In the genomic region with DNA sequence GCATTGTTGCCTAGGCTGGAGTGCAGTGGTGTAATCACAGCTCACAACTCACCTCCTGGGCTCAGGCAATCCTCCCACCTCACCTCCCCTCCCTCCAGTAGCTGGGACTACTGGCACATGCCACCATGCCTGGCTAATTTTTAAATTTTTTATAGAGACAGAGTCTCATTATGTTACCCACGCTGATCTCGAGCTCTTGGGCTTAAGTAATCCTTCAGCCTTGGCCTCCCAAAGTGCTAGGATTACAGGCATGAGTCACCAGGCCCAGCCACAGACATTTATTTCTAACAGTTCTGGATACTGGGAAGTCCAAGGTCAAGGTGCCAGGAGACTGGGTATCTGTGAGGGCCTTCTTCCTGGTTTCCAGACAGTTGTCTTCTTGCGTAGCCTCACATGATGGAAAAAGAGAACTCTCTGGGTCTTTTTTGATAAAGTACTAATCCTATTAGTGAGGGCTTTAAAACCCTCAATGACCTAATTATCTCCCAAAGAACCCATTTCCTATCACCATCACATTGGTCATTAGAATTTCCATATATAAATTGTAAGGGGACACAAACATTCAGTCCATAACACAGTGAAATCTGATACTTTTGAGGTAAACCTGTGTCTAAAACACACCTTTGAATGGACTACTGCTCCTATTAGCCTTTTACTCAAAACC, we compare ENCODE assay signal across 1 cellular context.
TF ChIP-seq lines count a peak whose summit lies in the region.

No MANE protein-coding gene starts in this region.

TF ChIP-seq in HepG2, 621 proteins besides CTCF, POLR2A, EP300 and RAD21 (continued from another document):
- TF ChIP-seq, protein P1, sequence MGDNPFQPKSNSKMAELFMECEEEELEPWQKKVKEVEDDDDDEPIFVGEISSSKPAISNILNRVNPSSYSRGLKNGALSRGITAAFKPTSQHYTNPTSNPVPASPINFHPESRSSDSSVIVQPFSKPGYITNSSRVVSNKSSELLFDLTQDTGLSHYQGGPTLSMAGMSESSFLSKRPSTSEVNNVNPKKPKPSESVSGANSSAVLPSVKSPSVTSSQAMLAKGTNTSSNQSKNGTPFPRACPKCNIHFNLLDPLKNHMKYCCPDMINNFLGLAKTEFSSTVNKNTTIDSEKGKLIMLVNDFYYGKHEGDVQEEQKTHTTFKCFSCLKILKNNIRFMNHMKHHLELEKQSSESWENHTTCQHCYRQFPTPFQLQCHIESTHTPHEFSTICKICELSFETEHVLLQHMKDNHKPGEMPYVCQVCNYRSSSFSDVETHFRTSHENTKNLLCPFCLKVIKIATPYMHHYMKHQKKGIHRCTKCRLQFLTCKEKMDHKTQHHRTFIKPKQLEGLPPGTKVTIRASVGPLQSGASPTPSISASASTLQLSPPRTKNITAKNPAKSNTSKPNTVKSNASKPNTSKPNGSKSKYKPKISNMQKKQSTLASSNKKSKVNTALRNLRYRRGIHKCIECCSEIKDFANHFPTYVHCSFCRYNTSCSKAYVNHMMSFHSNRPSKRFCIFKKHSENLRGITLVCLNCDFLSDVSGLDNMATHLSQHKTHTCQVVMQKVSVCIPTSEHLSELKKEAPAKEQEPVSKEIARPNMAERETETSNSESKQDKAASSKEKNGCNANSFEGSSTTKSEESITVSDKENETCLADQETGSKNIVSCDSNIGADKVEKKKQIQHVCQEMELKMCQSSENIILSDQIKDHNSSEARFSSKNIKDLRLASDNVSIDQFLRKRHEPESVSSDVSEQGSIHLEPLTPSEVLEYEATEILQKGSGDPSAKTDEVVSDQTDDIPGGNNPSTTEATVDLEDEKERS (CRISPR knock-in tag; IDR thresholded peaks at IDR 0.05): 0 out of 2 replicates have a peak, but pooled peaks have one; percentile 8
- no peak for TF ChIP-seq KLF13 (CRISPR knock-in tag; IDR thresholded peaks at IDR 0.05)
- no peak; the same call in 1 of the 2 replicates for TF ChIP-seq CHD4 (IDR thresholded peaks at IDR 0.05; ENCODE audit: borderline replicate concordance, low read length)
- 0 out of 2 replicates have a peak, but pooled peaks have one; percentile 14 for TF ChIP-seq TARDBP (CRISPR knock-in tag; IDR thresholded peaks at IDR 0.05)
